ENCODE assay signal across 1 cellular context in genomic region chr7:100544386-100544785, GRCh38.
TF ChIP-seq lines count a peak whose summit lies in the region.

No MANE protein-coding gene starts in this region.

TF ChIP-seq in HepG2, 621 proteins besides CTCF, POLR2A, EP300 and RAD21 (continued from another document and continues in another):
- TF ChIP-seq, protein P1, sequence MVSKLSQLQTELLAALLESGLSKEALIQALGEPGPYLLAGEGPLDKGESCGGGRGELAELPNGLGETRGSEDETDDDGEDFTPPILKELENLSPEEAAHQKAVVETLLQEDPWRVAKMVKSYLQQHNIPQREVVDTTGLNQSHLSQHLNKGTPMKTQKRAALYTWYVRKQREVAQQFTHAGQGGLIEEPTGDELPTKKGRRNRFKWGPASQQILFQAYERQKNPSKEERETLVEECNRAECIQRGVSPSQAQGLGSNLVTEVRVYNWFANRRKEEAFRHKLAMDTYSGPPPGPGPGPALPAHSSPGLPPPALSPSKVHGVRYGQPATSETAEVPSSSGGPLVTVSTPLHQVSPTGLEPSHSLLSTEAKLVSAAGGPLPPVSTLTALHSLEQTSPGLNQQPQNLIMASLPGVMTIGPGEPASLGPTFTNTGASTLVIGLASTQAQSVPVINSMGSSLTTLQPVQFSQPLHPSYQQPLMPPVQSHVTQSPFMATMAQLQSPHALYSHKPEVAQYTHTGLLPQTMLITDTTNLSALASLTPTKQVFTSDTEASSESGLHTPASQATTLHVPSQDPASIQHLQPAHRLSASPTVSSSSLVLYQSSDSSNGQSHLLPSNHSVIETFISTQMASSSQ (IDR thresholded peaks at IDR 0.05; ENCODE audit: low read depth), result peak; percentile 41; the same call in 1 of the 2 replicates
- TF ChIP-seq, protein P1 (CRISPR knock-in tag; IDR thresholded peaks at IDR 0.05; ENCODE audit: borderline replicate concordance), result peak; percentile 18; the same call in 1 of the 2 replicates
- no peak for TF ChIP-seq PLRG1 (conservative IDR thresholded peaks at IDR 0.05)
- TF ChIP-seq ATF7-NPFF (CRISPR knock-in tag; IDR thresholded peaks at IDR 0.05; ENCODE audit: low read depth), result no peak
- TF ChIP-seq SOX13 (IDR thresholded peaks at IDR 0.05), result 0 out of 2 replicates have a peak, but pooled peaks have one; percentile 9
- peak in 1 of 2 experiments; percentile 64; a peak in 2 of 4 replicates for TF ChIP-seq SOX13 (CRISPR knock-in tag; conservative IDR thresholded peaks at IDR 0.05 in 1 of 2, IDR thresholded peaks at IDR 0.05 in 1 of 2)
- no peak for TF ChIP-seq ZNF3 (CRISPR knock-in tag; IDR thresholded peaks at IDR 0.05)
- TF ChIP-seq CREB1 (IDR thresholded peaks at IDR 0.05), result no peak
- TF ChIP-seq CREB1 (CRISPR knock-in tag; IDR thresholded peaks at IDR 0.05), result no peak
- TF ChIP-seq MEIS2 (CRISPR knock-in tag; IDR thresholded peaks at IDR 0.05), result 0 out of 2 replicates have a peak, but pooled peaks have one; percentile 62
- no peak for TF ChIP-seq RFX1 (IDR thresholded peaks at IDR 0.05)
- peak; percentile 18 for TF ChIP-seq MED8 (CRISPR knock-in tag; IDR thresholded peaks at IDR 0.05; ENCODE audit: insufficient replicate concordance)
- TF ChIP-seq TBX3 (IDR thresholded peaks at IDR 0.05; ENCODE audit: borderline replicate concordance), result no peak
- TF ChIP-seq ZSCAN20 (CRISPR knock-in tag; IDR thresholded peaks at IDR 0.05; ENCODE audit: borderline replicate concordance), result no peak
- TF ChIP-seq AKAP8 (CRISPR knock-in tag; IDR thresholded peaks at IDR 0.05), result no peak
- TF ChIP-seq JDP2 (CRISPR knock-in tag; IDR thresholded peaks at IDR 0.05; ENCODE audit: borderline replicate concordance), result no peak
- no peak for TF ChIP-seq MIER3 (CRISPR knock-in tag; IDR thresholded peaks at IDR 0.05; ENCODE audit: borderline replicate concordance)
- no peak for TF ChIP-seq RNF2 (conservative IDR thresholded peaks at IDR 0.05; ENCODE audit: low read depth)
- no peak for TF ChIP-seq SIN3B (IDR thresholded peaks at IDR 0.05; ENCODE audit: low read length)
- no peak for TF ChIP-seq GATAD1 (CRISPR knock-in tag; IDR thresholded peaks at IDR 0.05)
- TF ChIP-seq GTF3A (CRISPR knock-in tag; conservative IDR thresholded peaks at IDR 0.05), result no peak
- TF ChIP-seq PHF20 (CRISPR knock-in tag; IDR thresholded peaks at IDR 0.05), result no peak
- TF ChIP-seq SNAPC2 (CRISPR knock-in tag; IDR thresholded peaks at IDR 0.05), result no peak
- TF ChIP-seq RORA (CRISPR knock-in tag; IDR thresholded peaks at IDR 0.05), result no peak
- TF ChIP-seq, protein P2, sequence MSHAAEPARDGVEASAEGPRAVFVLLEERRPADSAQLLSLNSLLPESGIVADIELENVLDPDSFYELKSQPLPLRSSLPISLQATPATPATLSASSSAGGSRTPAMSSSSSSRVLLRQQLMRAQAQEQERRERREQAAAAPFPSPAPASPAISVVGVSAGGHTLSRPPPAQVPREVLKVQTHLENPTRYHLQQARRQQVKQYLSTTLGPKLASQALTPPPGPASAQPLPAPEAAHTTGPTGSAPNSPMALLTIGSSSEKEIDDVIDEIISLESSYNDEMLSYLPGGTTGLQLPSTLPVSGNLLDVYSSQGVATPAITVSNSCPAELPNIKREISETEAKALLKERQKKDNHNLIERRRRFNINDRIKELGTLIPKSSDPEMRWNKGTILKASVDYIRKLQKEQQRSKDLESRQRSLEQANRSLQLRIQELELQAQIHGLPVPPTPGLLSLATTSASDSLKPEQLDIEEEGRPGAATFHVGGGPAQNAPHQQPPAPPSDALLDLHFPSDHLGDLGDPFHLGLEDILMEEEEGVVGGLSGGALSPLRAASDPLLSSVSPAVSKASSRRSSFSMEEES (CRISPR knock-in tag; IDR thresholded peaks at IDR 0.05), result no peak
- no peak for TF ChIP-seq NFIB (CRISPR knock-in tag; IDR thresholded peaks at IDR 0.05; ENCODE audit: borderline replicate concordance)
- TF ChIP-seq TAF1 (CRISPR knock-in tag; IDR thresholded peaks at IDR 0.05), result no peak
- no peak for TF ChIP-seq BRF2 (CRISPR knock-in tag; IDR thresholded peaks at IDR 0.05)
- TF ChIP-seq ZNF230 (CRISPR knock-in tag; IDR thresholded peaks at IDR 0.05), result no peak
- no peak for TF ChIP-seq YY1 (IDR thresholded peaks at IDR 0.05; ENCODE audit: insufficient read depth, insufficient replicate concordance, low read depth, low read length)
- TF ChIP-seq KDM6A (CRISPR knock-in tag; IDR thresholded peaks at IDR 0.05; ENCODE audit: low read depth), result peak; percentile 29; the same call in 1 of the 2 replicates
- no peak for TF ChIP-seq PPARG (CRISPR knock-in tag; conservative IDR thresholded peaks at IDR 0.05)
- TF ChIP-seq ZBTB46 (CRISPR knock-in tag; IDR thresholded peaks at IDR 0.05; ENCODE audit: borderline replicate concordance), result no peak
- no peak for TF ChIP-seq ADNP (CRISPR knock-in tag; IDR thresholded peaks at IDR 0.05)
- no peak for TF ChIP-seq ETV6 (CRISPR knock-in tag; conservative IDR thresholded peaks at IDR 0.05)
- no peak for TF ChIP-seq ZNF274 (CRISPR knock-in tag; IDR thresholded peaks at IDR 0.05)
- TF ChIP-seq ZZZ3 (CRISPR knock-in tag; IDR thresholded peaks at IDR 0.05; ENCODE audit: borderline replicate concordance), result no peak
- TF ChIP-seq ZNF879 (CRISPR knock-in tag; IDR thresholded peaks at IDR 0.05), result no peak
- TF ChIP-seq MIER2 (CRISPR knock-in tag; IDR thresholded peaks at IDR 0.05), result no peak
- TF ChIP-seq BCL6 (CRISPR knock-in tag; IDR thresholded peaks at IDR 0.05), result peak; percentile 69
- no peak for TF ChIP-seq BCL3 (CRISPR knock-in tag; IDR thresholded peaks at IDR 0.05)
- TF ChIP-seq, protein P3, sequence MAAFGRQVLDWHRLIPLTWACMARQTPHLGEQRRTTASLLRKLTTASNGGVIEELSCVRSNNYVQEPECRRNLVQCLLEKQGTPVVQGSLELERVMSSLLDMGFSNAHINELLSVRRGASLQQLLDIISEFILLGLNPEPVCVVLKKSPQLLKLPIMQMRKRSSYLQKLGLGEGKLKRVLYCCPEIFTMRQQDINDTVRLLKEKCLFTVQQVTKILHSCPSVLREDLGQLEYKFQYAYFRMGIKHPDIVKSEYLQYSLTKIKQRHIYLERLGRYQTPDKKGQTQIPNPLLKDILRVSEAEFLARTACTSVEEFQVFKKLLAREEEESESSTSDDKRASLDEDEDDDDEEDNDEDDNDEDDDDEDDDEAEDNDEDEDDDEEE (CRISPR knock-in tag; IDR thresholded peaks at IDR 0.05), result no peak
- TF ChIP-seq TOPORS (CRISPR knock-in tag; IDR thresholded peaks at IDR 0.05), result no peak
- TF ChIP-seq NFRKB (IDR thresholded peaks at IDR 0.05), result no peak
- TF ChIP-seq MTA3 (CRISPR knock-in tag; IDR thresholded peaks at IDR 0.05), result no peak
- TF ChIP-seq TGIF2 (CRISPR knock-in tag; IDR thresholded peaks at IDR 0.05), result no peak
- no peak for TF ChIP-seq FLYWCH1 (CRISPR knock-in tag; IDR thresholded peaks at IDR 0.05)
- TF ChIP-seq ZNF770 (CRISPR knock-in tag; IDR thresholded peaks at IDR 0.05), result no peak
- TF ChIP-seq ZNF275 (CRISPR knock-in tag; IDR thresholded peaks at IDR 0.05; ENCODE audit: borderline replicate concordance), result no peak
- no peak for TF ChIP-seq RBFOX2 (IDR thresholded peaks at IDR 0.05; ENCODE audit: low read depth, low read length)
- no peak for TF ChIP-seq ZNF234 (CRISPR knock-in tag; conservative IDR thresholded peaks at IDR 0.05)
- no peak for TF ChIP-seq NFATC3 (CRISPR knock-in tag; IDR thresholded peaks at IDR 0.05)
- TF ChIP-seq GABPB1 (CRISPR knock-in tag; IDR thresholded peaks at IDR 0.05), result no peak
- no peak for TF ChIP-seq PAWR (CRISPR knock-in tag; IDR thresholded peaks at IDR 0.05; ENCODE audit: borderline replicate concordance)
- no peak for TF ChIP-seq THAP9 (CRISPR knock-in tag; IDR thresholded peaks at IDR 0.05; ENCODE audit: borderline replicate concordance)
- TF ChIP-seq ZFP1 (CRISPR knock-in tag; IDR thresholded peaks at IDR 0.05), result no peak
- no peak for TF ChIP-seq TMF1 (CRISPR knock-in tag; IDR thresholded peaks at IDR 0.05; ENCODE audit: low read depth)
- TF ChIP-seq MZF1 (CRISPR knock-in tag; IDR thresholded peaks at IDR 0.05; ENCODE audit: borderline replicate concordance), result no peak
- 0 out of 2 replicates have a peak, but pooled peaks have one; percentile 41 for TF ChIP-seq MED13 (CRISPR knock-in tag; IDR thresholded peaks at IDR 0.05)
- no peak for TF ChIP-seq ZFP36L2 (CRISPR knock-in tag; IDR thresholded peaks at IDR 0.05)
- TF ChIP-seq NFIC (IDR thresholded peaks at IDR 0.05; ENCODE audit: low read length), result no peak
